ENCODE assay signal across 1 cellular context in the genomic region with DNA sequence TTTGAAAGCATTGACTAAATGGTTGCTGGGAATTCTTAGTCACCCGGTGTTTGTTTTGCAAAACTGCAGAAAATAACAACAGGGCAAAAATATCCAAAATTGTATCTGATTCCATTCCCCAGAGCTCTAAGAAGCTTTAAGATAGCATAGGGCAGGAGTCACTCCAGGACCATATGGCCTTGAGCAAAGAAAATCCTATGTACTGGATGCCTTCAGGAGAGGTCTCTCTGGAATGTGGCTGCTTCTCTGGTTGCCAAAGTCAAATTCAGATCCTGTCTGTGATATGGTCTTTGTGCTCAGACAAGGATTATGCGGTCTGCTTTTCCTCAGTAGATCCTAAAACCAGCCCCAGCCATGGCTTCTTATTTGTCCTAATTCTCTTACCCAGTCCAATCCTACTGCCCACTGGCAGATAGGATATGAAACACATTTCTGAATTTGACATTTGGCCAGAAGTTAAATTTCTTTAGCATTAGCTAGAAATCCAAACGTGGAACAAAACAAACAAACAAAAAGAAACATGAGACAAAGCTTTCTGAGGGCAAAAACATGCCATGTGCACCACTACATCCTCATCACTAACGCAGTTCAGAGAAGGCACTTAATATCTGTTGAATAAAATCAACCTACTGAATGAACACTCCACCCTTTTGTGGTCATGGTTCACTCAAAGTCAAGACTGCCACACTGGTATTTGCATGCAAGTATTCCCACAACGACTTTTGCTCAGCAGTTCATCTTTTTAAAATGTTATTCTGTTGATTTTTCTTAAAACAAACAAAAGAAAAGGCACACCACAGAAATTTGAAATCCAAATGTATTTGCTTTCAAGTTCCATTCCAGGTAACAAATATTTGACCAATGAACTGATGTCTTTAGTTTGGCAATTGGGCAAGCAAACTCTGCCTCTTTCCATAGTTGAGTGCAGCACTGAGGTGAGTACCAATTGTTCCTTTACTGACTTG.
TF ChIP-seq lines count a peak whose summit lies in the region.

No MANE protein-coding gene starts in this region.

TF ChIP-seq in GM23338, 12 proteins besides CTCF, POLR2A, EP300 and RAD21 (continued from another document):
- TF ChIP-seq, protein P1, sequence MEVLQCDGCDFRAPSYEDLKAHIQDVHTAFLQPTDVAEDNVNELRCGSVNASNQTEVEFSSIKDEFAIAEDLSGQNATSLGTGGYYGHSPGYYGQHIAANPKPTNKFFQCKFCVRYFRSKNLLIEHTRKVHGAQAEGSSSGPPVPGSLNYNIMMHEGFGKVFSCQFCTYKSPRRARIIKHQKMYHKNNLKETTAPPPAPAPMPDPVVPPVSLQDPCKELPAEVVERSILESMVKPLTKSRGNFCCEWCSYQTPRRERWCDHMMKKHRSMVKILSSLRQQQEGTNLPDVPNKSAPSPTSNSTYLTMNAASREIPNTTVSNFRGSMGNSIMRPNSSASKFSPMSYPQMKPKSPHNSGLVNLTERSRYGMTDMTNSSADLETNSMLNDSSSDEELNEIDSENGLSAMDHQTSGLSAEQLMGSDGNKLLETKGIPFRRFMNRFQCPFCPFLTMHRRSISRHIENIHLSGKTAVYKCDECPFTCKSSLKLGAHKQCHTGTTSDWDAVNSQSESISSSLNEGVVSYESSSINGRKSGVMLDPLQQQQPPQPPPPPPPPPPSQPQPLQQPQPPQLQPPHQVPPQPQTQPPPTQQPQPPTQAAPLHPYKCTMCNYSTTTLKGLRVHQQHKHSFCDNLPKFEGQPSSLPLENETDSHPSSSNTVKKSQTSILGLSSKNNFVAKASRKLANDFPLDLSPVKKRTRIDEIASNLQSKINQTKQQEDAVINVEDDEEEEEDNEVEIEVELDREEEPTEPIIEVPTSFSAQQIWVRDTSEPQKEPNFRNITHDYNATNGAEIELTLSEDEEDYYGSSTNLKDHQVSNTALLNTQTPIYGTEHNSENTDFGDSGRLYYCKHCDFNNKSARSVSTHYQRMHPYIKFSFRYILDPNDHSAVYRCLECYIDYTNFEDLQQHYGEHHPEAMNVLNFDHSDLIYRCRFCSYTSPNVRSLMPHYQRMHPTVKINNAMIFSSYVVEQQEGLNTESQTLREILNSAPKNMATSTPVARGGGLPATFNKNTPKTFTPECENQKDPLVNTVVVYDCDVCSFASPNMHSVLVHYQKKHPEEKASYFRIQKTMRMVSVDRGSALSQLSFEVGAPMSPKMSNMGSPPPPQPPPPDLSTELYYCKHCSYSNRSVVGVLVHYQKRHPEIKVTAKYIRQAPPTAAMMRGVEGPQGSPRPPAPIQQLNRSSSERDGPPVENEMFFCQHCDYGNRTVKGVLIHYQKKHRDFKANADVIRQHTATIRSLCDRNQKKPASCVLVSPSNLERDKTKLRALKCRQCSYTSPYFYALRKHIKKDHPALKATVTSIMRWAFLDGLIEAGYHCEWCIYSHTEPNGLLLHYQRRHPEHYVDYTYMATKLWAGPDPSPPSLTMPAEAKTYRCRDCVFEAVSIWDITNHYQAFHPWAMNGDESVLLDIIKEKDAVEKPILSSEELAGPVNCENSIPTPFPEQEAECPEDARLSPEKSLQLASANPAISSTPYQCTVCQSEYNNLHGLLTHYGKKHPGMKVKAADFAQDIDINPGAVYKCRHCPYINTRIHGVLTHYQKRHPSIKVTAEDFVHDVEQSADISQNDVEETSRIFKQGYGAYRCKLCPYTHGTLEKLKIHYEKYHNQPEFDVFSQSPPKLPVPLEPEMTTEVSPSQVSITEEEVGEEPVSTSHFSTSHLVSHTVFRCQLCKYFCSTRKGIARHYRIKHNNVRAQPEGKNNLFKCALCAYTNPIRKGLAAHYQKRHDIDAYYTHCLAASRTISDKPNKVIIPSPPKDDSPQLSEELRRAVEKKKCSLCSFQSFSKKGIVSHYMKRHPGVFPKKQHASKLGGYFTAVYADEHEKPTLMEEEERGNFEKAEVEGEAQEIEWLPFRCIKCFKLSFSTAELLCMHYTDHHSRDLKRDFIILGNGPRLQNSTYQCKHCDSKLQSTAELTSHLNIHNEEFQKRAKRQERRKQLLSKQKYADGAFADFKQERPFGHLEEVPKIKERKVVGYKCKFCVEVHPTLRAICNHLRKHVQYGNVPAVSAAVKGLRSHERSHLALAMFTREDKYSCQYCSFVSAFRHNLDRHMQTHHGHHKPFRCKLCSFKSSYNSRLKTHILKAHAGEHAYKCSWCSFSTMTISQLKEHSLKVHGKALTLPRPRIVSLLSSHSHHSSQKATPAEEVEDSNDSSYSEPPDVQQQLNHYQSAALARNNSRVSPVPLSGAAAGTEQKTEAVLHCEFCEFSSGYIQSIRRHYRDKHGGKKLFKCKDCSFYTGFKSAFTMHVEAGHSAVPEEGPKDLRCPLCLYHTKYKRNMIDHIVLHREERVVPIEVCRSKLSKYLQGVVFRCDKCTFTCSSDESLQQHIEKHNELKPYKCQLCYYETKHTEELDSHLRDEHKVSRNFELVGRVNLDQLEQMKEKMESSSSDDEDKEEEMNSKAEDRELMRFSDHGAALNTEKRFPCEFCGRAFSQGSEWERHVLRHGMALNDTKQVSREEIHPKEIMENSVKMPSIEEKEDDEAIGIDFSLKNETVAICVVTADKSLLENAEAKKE (CRISPR knock-in tag; IDR thresholded peaks at IDR 0.05): no peak
